Comparison of ENCODE assay signal across 1 cellular context in the genomic region with DNA sequence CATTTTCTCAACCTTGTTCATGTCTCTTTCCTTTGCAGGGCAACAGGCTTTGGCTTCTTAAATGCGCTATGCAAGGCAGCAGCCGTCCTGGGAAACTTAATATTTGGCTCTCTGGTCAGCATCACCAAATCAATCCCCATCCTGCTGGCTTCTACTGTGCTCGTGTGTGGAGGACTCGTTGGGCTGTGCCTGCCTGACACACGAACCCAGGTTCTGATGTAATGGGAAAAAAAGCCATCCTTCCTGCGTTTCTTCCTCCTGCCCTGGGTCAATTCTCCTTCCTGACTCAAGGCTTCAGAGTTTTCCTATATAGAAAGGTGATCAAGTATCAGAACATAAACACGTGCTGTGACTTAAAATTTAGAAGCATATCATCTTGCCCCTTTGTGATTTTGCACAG.
TF ChIP-seq lines count a peak whose summit lies in the region.

No MANE protein-coding gene starts in this region.

TF ChIP-seq in H1, 55 proteins besides CTCF, POLR2A, EP300 and RAD21 (continued from another document):
- TF ChIP-seq TEAD4 (IDR thresholded peaks at IDR 0.05; ENCODE audit: low read depth, low read length) (no peak), KDM1A (IDR thresholded peaks at IDR 0.05; ENCODE audit: borderline replicate concordance, low read length) (no peak), POLR2AphosphoS5 (IDR thresholded peaks at IDR 0.05; ENCODE audit: low read depth, low read length) (no peak), GABPA (IDR thresholded peaks at IDR 0.05; ENCODE audit: borderline replicate concordance, insufficient read depth, low read length) (no peak), SIN3A (conservative IDR thresholded peaks at IDR 0.05 in 1 of 2, IDR thresholded peaks at IDR 0.05 in 1 of 2; ENCODE audit: low read depth in 1 of 2, low read length in 2 of 2) (no peak), SP1 (IDR thresholded peaks at IDR 0.05; ENCODE audit: low read depth, low read length) (no peak), ZNF274 (IDR thresholded peaks at IDR 0.05; ENCODE audit: borderline replicate concordance, extremely low read depth, low read length) (no peak), YY1 (IDR thresholded peaks at IDR 0.05; ENCODE audit: low read depth, low read length) (no peak), JUND (IDR thresholded peaks at IDR 0.05; ENCODE audit: low read length) (no peak), HDAC6 (IDR thresholded peaks at IDR 0.05; ENCODE audit: low read depth, low read length) (no peak), CBX5 (IDR thresholded peaks at IDR 0.05; ENCODE audit: low read depth, low read length) (no peak)
- TF ChIP-seq, protein P1, sequence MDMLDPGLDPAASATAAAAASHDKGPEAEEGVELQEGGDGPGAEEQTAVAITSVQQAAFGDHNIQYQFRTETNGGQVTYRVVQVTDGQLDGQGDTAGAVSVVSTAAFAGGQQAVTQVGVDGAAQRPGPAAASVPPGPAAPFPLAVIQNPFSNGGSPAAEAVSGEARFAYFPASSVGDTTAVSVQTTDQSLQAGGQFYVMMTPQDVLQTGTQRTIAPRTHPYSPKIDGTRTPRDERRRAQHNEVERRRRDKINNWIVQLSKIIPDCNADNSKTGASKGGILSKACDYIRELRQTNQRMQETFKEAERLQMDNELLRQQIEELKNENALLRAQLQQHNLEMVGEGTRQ (IDR thresholded peaks at IDR 0.05; ENCODE audit: low read length), result no peak
- TF ChIP-seq, protein P2, sequence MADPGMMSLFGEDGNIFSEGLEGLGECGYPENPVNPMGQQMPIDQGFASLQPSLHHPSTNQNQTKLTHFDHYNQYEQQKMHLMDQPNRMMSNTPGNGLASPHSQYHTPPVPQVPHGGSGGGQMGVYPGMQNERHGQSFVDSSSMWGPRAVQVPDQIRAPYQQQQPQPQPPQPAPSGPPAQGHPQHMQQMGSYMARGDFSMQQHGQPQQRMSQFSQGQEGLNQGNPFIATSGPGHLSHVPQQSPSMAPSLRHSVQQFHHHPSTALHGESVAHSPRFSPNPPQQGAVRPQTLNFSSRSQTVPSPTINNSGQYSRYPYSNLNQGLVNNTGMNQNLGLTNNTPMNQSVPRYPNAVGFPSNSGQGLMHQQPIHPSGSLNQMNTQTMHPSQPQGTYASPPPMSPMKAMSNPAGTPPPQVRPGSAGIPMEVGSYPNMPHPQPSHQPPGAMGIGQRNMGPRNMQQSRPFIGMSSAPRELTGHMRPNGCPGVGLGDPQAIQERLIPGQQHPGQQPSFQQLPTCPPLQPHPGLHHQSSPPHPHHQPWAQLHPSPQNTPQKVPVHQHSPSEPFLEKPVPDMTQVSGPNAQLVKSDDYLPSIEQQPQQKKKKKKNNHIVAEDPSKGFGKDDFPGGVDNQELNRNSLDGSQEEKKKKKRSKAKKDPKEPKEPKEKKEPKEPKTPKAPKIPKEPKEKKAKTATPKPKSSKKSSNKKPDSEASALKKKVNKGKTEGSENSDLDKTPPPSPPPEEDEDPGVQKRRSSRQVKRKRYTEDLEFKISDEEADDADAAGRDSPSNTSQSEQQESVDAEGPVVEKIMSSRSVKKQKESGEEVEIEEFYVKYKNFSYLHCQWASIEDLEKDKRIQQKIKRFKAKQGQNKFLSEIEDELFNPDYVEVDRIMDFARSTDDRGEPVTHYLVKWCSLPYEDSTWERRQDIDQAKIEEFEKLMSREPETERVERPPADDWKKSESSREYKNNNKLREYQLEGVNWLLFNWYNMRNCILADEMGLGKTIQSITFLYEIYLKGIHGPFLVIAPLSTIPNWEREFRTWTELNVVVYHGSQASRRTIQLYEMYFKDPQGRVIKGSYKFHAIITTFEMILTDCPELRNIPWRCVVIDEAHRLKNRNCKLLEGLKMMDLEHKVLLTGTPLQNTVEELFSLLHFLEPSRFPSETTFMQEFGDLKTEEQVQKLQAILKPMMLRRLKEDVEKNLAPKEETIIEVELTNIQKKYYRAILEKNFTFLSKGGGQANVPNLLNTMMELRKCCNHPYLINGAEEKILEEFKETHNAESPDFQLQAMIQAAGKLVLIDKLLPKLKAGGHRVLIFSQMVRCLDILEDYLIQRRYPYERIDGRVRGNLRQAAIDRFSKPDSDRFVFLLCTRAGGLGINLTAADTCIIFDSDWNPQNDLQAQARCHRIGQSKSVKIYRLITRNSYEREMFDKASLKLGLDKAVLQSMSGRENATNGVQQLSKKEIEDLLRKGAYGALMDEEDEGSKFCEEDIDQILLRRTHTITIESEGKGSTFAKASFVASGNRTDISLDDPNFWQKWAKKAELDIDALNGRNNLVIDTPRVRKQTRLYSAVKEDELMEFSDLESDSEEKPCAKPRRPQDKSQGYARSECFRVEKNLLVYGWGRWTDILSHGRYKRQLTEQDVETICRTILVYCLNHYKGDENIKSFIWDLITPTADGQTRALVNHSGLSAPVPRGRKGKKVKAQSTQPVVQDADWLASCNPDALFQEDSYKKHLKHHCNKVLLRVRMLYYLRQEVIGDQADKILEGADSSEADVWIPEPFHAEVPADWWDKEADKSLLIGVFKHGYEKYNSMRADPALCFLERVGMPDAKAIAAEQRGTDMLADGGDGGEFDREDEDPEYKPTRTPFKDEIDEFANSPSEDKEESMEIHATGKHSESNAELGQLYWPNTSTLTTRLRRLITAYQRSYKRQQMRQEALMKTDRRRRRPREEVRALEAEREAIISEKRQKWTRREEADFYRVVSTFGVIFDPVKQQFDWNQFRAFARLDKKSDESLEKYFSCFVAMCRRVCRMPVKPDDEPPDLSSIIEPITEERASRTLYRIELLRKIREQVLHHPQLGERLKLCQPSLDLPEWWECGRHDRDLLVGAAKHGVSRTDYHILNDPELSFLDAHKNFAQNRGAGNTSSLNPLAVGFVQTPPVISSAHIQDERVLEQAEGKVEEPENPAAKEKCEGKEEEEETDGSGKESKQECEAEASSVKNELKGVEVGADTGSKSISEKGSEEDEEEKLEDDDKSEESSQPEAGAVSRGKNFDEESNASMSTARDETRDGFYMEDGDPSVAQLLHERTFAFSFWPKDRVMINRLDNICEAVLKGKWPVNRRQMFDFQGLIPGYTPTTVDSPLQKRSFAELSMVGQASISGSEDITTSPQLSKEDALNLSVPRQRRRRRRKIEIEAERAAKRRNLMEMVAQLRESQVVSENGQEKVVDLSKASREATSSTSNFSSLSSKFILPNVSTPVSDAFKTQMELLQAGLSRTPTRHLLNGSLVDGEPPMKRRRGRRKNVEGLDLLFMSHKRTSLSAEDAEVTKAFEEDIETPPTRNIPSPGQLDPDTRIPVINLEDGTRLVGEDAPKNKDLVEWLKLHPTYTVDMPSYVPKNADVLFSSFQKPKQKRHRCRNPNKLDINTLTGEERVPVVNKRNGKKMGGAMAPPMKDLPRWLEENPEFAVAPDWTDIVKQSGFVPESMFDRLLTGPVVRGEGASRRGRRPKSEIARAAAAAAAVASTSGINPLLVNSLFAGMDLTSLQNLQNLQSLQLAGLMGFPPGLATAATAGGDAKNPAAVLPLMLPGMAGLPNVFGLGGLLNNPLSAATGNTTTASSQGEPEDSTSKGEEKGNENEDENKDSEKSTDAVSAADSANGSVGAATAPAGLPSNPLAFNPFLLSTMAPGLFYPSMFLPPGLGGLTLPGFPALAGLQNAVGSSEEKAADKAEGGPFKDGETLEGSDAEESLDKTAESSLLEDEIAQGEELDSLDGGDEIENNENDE (IDR thresholded peaks at IDR 0.05; ENCODE audit: insufficient replicate concordance, low read length), result no peak
TF ChIP-seq in H1: peak in this region for 0.
